In genomic region chr12:111444314-111444705, GRCh38 we compare ENCODE assay signal across 8 cellular contexts. TPM values are rescaled to one million over a fixed set of nuclear protein-coding genes. Genes with fewer than 3 reads are reported as not detected.
A peak's percentile ranks its signal among the peaks of the same experiment; 100 is the strongest.
DNase-seq lines count a peak whose midpoint lies in the region; ATAC-seq and TF ChIP-seq lines count a peak whose summit lies in the region.

No MANE protein-coding gene starts in this region.

- no peaks in the 10 kb centered on the region for H3K27me3 ChIP-seq in CD8-positive, alpha-beta T cell (ENCODE audit: insufficient read depth, low read length)
- no peaks in the 10 kb centered on the region for H3K27me3 ChIP-seq in spleen (replicated peaks in 1 of 7)

- H3K36me3 Mint-ChIP-seq in CD8-positive, alpha-beta T cell: peaks cover 44% of the 10 kb centered on the region
- H3K36me3 Mint-ChIP-seq in central memory CD8-positive, alpha-beta T cell (ENCODE audit: insufficient read depth): peaks cover 35% of the 10 kb centered on the region

- no peak for ATAC-seq in CD8-positive, alpha-beta T cell
- ATAC-seq in HG03565 (IDR thresholded peaks at IDR 0.05; ENCODE audit: unreplicated experiment): peak; percentile 25
- ATAC-seq in central memory CD8-positive, alpha-beta T cell (replicated peaks; ENCODE audit: extremely low read depth, poor library complexity, severe bottlenecking): no peak

- H3K9me3 ChIP-seq in CD8-positive, alpha-beta T cell (ENCODE audit: low read length): no peaks in the 10 kb centered on the region
- H3K9me3 ChIP-seq in spleen: no peaks in the 10 kb centered on the region

- POLR2A ChIA-PET in CD8-positive, alpha-beta T cell (lab: Charles Lee): interaction anchor here (0.5 to 2.9 kb wide), 9 partner anchors 9 to 1443 kb away, joined by 3 to 38 read pairs (median 3); partner anchors contain the start of genes ACAD10, BRAP and SH2B3

- no peak for DNase-seq in CD8-positive, alpha-beta T cell
- DNase-seq in GM20000 (ENCODE audit: low spot score) (peak; percentile 60), spleen (no peak), HuH-7 (ENCODE audit: low spot score) (no peak), putamen (ENCODE audit: low spot score) (no peak)
- peak in 1 of 2 donors; percentile 11 for DNase-seq in central memory CD8-positive, alpha-beta T cell (ENCODE audit: low spot score in 2 of 2)
- DNase-seq in stimulated activated CD4-positive, alpha-beta T cell treated with anti-CD3 and anti-CD28 coated beads, Interleukin-4, amount 100 ng/mL, for 1 hour: no peak

- 49 to 58% (median 54%) methylated on average over 3 of the region's 3 CpGs for WGBS in spleen, 5 donors

- peaks cover 15% of the 10 kb centered on the region for H3K36me3 ChIP-seq in CD8-positive, alpha-beta T cell (ENCODE audit: insufficient read depth, low read length)
- peaks cover 3 to 76% (median 35%) of the 10 kb centered on the region in 6 donors for H3K36me3 ChIP-seq in spleen

- intact Hi-C loops in CD8-positive, alpha-beta T cell (cut with DNase I, micrococcal nuclease): loop anchor here (1.0 to 2.0 kb wide), 2 partner anchors 9 to 14 kb away; no protein-coding TSS in a partner anchor
- intact Hi-C loops in spleen (cut with DNase I; ENCODE audit: low total_unique reads): no loop called here

- H3K4me3 ChIP-seq in CD8-positive, alpha-beta T cell (ENCODE audit: low read depth, low read length): peak overlapping the region; percentile 22
- peak overlapping the region in 1 of 8 donors; percentile 39 for H3K4me3 ChIP-seq in spleen

- peak overlapping the region; percentile 38 for H3K27ac ChIP-seq in CD8-positive, alpha-beta T cell (ENCODE audit: low read depth, low read length)
- peak overlapping the region; percentile 74 to 95 (median 84) for H3K27ac ChIP-seq in spleen

- H3K4me1 Mint-ChIP-seq in CD8-positive, alpha-beta T cell (ENCODE audit: low read depth): peaks cover 69% of the 10 kb centered on the region
- peaks cover 69% of the 10 kb centered on the region for H3K4me1 Mint-ChIP-seq in central memory CD8-positive, alpha-beta T cell

- H3K27me3 Mint-ChIP-seq in CD8-positive, alpha-beta T cell (ENCODE audit: low read depth): no peaks in the 10 kb centered on the region
- H3K27me3 Mint-ChIP-seq in central memory CD8-positive, alpha-beta T cell: no peaks in the 10 kb centered on the region

- H3K4me3 Mint-ChIP-seq in CD8-positive, alpha-beta T cell: peak overlapping the region; percentile 18
- peak overlapping the region; percentile 77 for H3K4me3 Mint-ChIP-seq in central memory CD8-positive, alpha-beta T cell

- H3K9me3 Mint-ChIP-seq in CD8-positive, alpha-beta T cell: no peaks in the 10 kb centered on the region
- H3K9me3 Mint-ChIP-seq in central memory CD8-positive, alpha-beta T cell: no peaks in the 10 kb centered on the region

- H3K4me1 ChIP-seq in CD8-positive, alpha-beta T cell (ENCODE audit: insufficient read depth, low read length): peaks cover 52% of the 10 kb centered on the region
- peaks cover 85 to 100% (median 100%) of the 10 kb centered on the region in 6 donors for H3K4me1 ChIP-seq in spleen

- no peak for TF ChIP-seq POLR2A in spleen (IDR thresholded peaks at IDR 0.05)

- CTCF ChIA-PET in CD8-positive, alpha-beta T cell (lab: Charles Lee): interaction anchor here (0.8 to 28.0 kb wide), 6 partner anchors 6 to 41 kb away, joined by 3 to 1191 read pairs (median 17); partner anchors contain the start of gene SH2B3

- TF ChIP-seq CTCF in CD8-positive, alpha-beta T cell (IDR thresholded peaks at IDR 0.05): no peak
- TF ChIP-seq CTCF in GM20000 (IDR thresholded peaks at IDR 0.05; ENCODE audit: extremely low read depth, missing control alignments): no peak
- TF ChIP-seq CTCF in spleen (IDR thresholded peaks at IDR 0.05 in 8 of 11, conservative IDR thresholded peaks at IDR 0.05 in 3 of 11): no peak

- H3K27ac Mint-ChIP-seq in CD8-positive, alpha-beta T cell: peak overlapping the region; percentile 90
- H3K27ac Mint-ChIP-seq in central memory CD8-positive, alpha-beta T cell (ENCODE audit: low read depth): peak overlapping the region; percentile 87

RNA-seq across cellular contexts. Expression of gene SH2B3, which starts 38.6 kb away (rescaled TPM):
- total RNA-seq in CD8-positive, alpha-beta T cell: 10 to 100 TPM; 48.7 to 48.8 TPM
- total RNA-seq in spleen: 100 to 1,000 TPM in 1 of 7 donors, 10 to 100 TPM in 6; 72.6 to 105 (median 88.3) TPM
- polyA plus RNA-seq in spleen: 10 to 100 TPM; 11.5 to 25.5 (median 12.0) TPM
